Comparison of ENCODE assay signal across 9 cellular contexts in genomic region chr12:3236345-3237153, GRCh38.
DNase-seq lines count a peak whose midpoint lies in the region; ATAC-seq and TF ChIP-seq lines count a peak whose summit lies in the region.
"Had no signal": no experiment of that assay in that cellular context is flagged by ENCODE, and none has a peak within 500 bp of the region (broad histone marks: within the 10 kb centered on the region; RNA-seq: fewer than 3 reads in every experiment).

No MANE protein-coding gene starts in this region.

- no peaks in the 10 kb centered on the region for H3K36me3 ChIP-seq in mesendoderm (ENCODE audit: control insufficient read depth, insufficient read depth, low read length)

- no peak for ATAC-seq in GM19463 (IDR thresholded peaks at IDR 0.05; ENCODE audit: unreplicated experiment)

- no peak overlapping the region for H2BK5ac ChIP-seq in mesendoderm (ENCODE audit: low read length)

- no CpG with 5 or more reads among the region's 15 CpGs for WGBS in mesendoderm (ENCODE audit: extremely low coverage, insufficient coverage, low lambda C conversion rate)

- H3K4me2 ChIP-seq in mesendoderm (ENCODE audit: low read length), result no peak overlapping the region

- no peaks in the 10 kb centered on the region for H3K79me2 ChIP-seq in mesendoderm (ENCODE audit: control insufficient read depth, insufficient read depth, low read length)

- DNase-seq in ELF-1 (ENCODE audit: low read depth, low spot score), result peak; percentile 87
- DNase-seq in Jurkat, Clone E6-1 (ENCODE audit: low read depth, low spot score), result peak; percentile 14
- peak; percentile 62 for DNase-seq in astrocyte of the spinal cord (ENCODE audit: low read depth, low spot score)
- peak; percentile 91 for DNase-seq in mesendoderm
- DNase-seq in UCSD-AML1 (lab: John Stamatoyannopoulos, UW; ENCODE audit: unreplicated experiment), result no peak
- DNase-seq in GOT3 (lab: John Stamatoyannopoulos, UW), result no peak
- DNase-seq in NCI-H2107 treated with DMSO at 0.1 percent for 48 hours (lab: John Stamatoyannopoulos, UW; ENCODE audit: unreplicated experiment), result no peak
- DNase-seq: activated CD4-positive, alpha-beta T cell treated with anti-CD3 and anti-CD28 coated beads for 4 hours had no signal

- H3K27me3 ChIP-seq in mesendoderm (ENCODE audit: insufficient read depth, low read length, poor library complexity), result no peaks in the 10 kb centered on the region

- no peak overlapping the region for H3K4ac ChIP-seq in mesendoderm (ENCODE audit: low read depth, low read length)

- H3K4me1 ChIP-seq in mesendoderm (ENCODE audit: control insufficient read depth, low read depth, low read length), result peaks cover 2% of the 10 kb centered on the region

- no peaks in the 10 kb centered on the region for H3K79me1 ChIP-seq in mesendoderm (ENCODE audit: low read length)

- no peak for TF ChIP-seq CTCF in astrocyte of the spinal cord (IDR thresholded peaks at IDR 0.05; ENCODE audit: low read depth, low read length)

- H3K56ac ChIP-seq in mesendoderm (ENCODE audit: low read length), result no peak overlapping the region

- H4K8ac ChIP-seq in mesendoderm (ENCODE audit: low read depth, low read length), result no peak overlapping the region

- H3K9ac ChIP-seq in mesendoderm (ENCODE audit: low read length), result no peak overlapping the region

- no peak overlapping the region for H4K5ac ChIP-seq in mesendoderm (ENCODE audit: low read length)

- H2BK120ac ChIP-seq in mesendoderm (ENCODE audit: low read depth, low read length), result no peak overlapping the region

- H3K27ac ChIP-seq in mesendoderm (ENCODE audit: low read depth, low read length), result no peak overlapping the region

- H2BK15ac ChIP-seq in mesendoderm (replicated peaks; ENCODE audit: low read depth), result no peak overlapping the region

- no peak overlapping the region for H2AK5ac ChIP-seq in mesendoderm (ENCODE audit: low read length)

- no peak overlapping the region for H3K18ac ChIP-seq in mesendoderm (ENCODE audit: low read length)

- no peak overlapping the region for H3K23ac ChIP-seq in mesendoderm (ENCODE audit: low read length)

- in situ Hi-C loops in astrocyte of the spinal cord (cut with HindIII; ENCODE audit: low sequenced_read_pairs), result no loop called here

- no peak overlapping the region for H3K4me3 ChIP-seq in Jurkat, Clone E6-1 (ENCODE audit: low read length)
- H3K4me3 ChIP-seq in astrocyte of the spinal cord (ENCODE audit: low read depth, low read length) (no peak overlapping the region), mesendoderm (ENCODE audit: low read length) (no peak overlapping the region)

Comparison
In these comparisons a context has a peak if more than half of its experiments do, and no peak if none do; other contexts are left out.
1. DNase-seq: peak in ELF-1 (single experiment), Jurkat, Clone E6-1 (single experiment), astrocyte of the spinal cord (single experiment) and mesendoderm (single experiment); none in UCSD-AML1 (single experiment), GOT3 (single experiment) and NCI-H2107 treated with DMSO at 0.1 percent for 48 hours (single experiment).